In genomic region chr14:28772613-28773012, GRCh38 we compare ENCODE assay signal across 28 cellular contexts. TPM values are rescaled to one million over a fixed set of nuclear protein-coding genes. Genes with fewer than 3 reads are reported as not detected.
DNase-seq lines count a peak whose midpoint lies in the region; ATAC-seq, FAIRE-seq and TF ChIP-seq lines count a peak whose summit lies in the region.
"Had no signal": no experiment of that assay in that cellular context is flagged by ENCODE, and none has a peak within 500 bp of the region (broad histone marks: within the 10 kb centered on the region; RNA-seq: fewer than 3 reads in every experiment).

No MANE protein-coding gene starts in this region.

- CTCF ChIA-PET in HepG2 (lab: Yijun Ruan, JAX; ENCODE audit: low intra/inter-chr PET ratio, low total read pairs), result no interaction called here

- H3K27me3 Mint-ChIP-seq in brain, result peaks cover 86% of the 10 kb centered on the region

- H3F3A ChIP-seq in GM23248 (ENCODE audit: insufficient read depth), result no peaks in the 10 kb centered on the region

- peak overlapping the region in 4 of 5 experiments; percentile 95 to 100 (median 98) for H3K27ac Mint-ChIP-seq in brain
- H3K27ac Mint-ChIP-seq: activated naive CD8-positive, alpha-beta T cell treated with anti-CD3 and anti-CD28 coated beads for 36 hours; CD4-positive, alpha-beta memory T cell had no signal

- H3K36me3 ChIP-seq in HepG2 (replicated peaks in 1 of 2; ENCODE audit: control insufficient read depth in 1 of 2, insufficient read depth in 2 of 2, low read length in 2 of 2) (no peaks in the 10 kb centered on the region), right lobe of liver (no peaks in the 10 kb centered on the region), GM23248 (ENCODE audit: low read depth) (no peaks in the 10 kb centered on the region)
- H3K36me3 ChIP-seq: heart right ventricle, Peyer's patch, sigmoid colon had no signal

- ATAC-seq in HepG2, result peak; percentile 15; the same call in 1 of the 3 replicates
- no peak for ATAC-seq in right lobe of liver
- ATAC-seq in GM19455 (IDR thresholded peaks at IDR 0.05; ENCODE audit: unreplicated experiment), result no peak
- ATAC-seq: activated T-cell treated with anti-CD3 and anti-CD28 coated beads, Interleukin-2, amount 50 U/mL, for 4 hours; HCT116; heart right ventricle had no signal

- TF ChIP-seq EP300 in HepG2 (IDR thresholded peaks at IDR 0.05; ENCODE audit: low read depth in 2 of 2, low read length in 2 of 2) (no peak), HepG2 (CRISPR knock-in tag; IDR thresholded peaks at IDR 0.05; ENCODE audit: borderline replicate concordance) (no peak)

- BruUV-seq in HepG2 (replicated peaks; lab: Mats Ljungman, UMichigan), result no TSS peak

- peak overlapping the region in 4 of 5 experiments; percentile 85 to 98 (median 91) for H3K4me3 Mint-ChIP-seq in brain
- H3K4me3 Mint-ChIP-seq: activated naive CD8-positive, alpha-beta T cell treated with anti-CD3 and anti-CD28 coated beads for 36 hours; activated T-cell treated with anti-CD3 and anti-CD28 coated beads, Interleukin-2, amount 50 U/mL, for 4 hours; CD4-positive, alpha-beta memory T cell had no signal

- peaks cover 9% of the 10 kb centered on the region for H3K9me3 ChIP-seq in HepG2 (ENCODE audit: low read length)
- no peaks in the 10 kb centered on the region for H3K9me3 ChIP-seq in right lobe of liver
- no peaks in the 10 kb centered on the region for H3K9me3 ChIP-seq in GM23248 (ENCODE audit: low read depth)
- H3K9me3 ChIP-seq: SK-N-SH had no signal

- H3K4me1 ChIP-seq in HepG2 (ENCODE audit: insufficient read depth, low read length) (no peaks in the 10 kb centered on the region), right lobe of liver (no peaks in the 10 kb centered on the region), GM23248 (ENCODE audit: insufficient read depth) (no peaks in the 10 kb centered on the region)
- H3K4me1 ChIP-seq: heart right ventricle, Peyer's patch had no signal

- H3K4me2 ChIP-seq in HepG2 (ENCODE audit: low read depth, low read length) (no peak overlapping the region), GM23248 (ENCODE audit: unreplicated experiment) (no peak overlapping the region)
- H3K4me2 ChIP-seq: SK-N-SH had no signal

- POLR2A ChIA-PET in HepG2 (lab: Yijun Ruan, JAX), result no interaction called here

- peaks cover 3 to 41% (median 6%) of the 10 kb centered on the region in 5 experiments for H3K9me3 Mint-ChIP-seq in brain

- H3K36me3 Mint-ChIP-seq in brain, result peaks cover 75% of the 10 kb centered on the region

- intact Hi-C loops in HepG2 (cut with micrococcal nuclease; ENCODE audit: unreplicated experiment) (no loop called here), right lobe of liver (cut with DNase I) (no loop called here)

- no peak for TF ChIP-seq RAD21 in HepG2 (CRISPR knock-in tag; IDR thresholded peaks at IDR 0.05)

- no peak for TF ChIP-seq POLR2A in HepG2 (IDR thresholded peaks at IDR 0.05; ENCODE audit: insufficient read depth in 1 of 2, low read depth in 2 of 2, low read length in 2 of 2)
- TF ChIP-seq POLR2A in right lobe of liver (IDR thresholded peaks at IDR 0.05), result no peak

- DNase-seq in HepG2 (ENCODE audit: low spot score) (no peak), right lobe of liver (no peak), NCI-H446 (lab: John Stamatoyannopoulos, UW) (peak; percentile 88 to 89), A172 (ENCODE audit: low spot score) (no peak), GM23248 (no peak)
- DNase-seq: activated CD4-positive, alpha-beta T cell treated with anti-CD3 and anti-CD28 coated beads, Interleukin-2, amount 50 U/mL, for 4 hours; activated naive CD8-positive, alpha-beta T cell treated with anti-CD3 and anti-CD28 coated beads for 36 hours; activated T-cell treated with anti-CD3 and anti-CD28 coated beads, Interleukin-2, amount 50 U/mL, for 4 hours; CD4-positive, alpha-beta memory T cell; effector memory CD4-positive, alpha-beta T cell; EL; heart right ventricle; islet precursor cell; midbrain; NCI-H526; Peyer's patch; sigmoid colon; SK-N-SH; stimulated activated CD4-positive, alpha-beta T cell treated with anti-CD3 and anti-CD28 coated beads, Interleukin-4, amount 100 ng/mL, for 1 hour; substantia nigra had no signal

- H3K9me2 ChIP-seq in GM23248 (ENCODE audit: insufficient read depth), result no peaks in the 10 kb centered on the region

- no peak overlapping the region for H2AFZ ChIP-seq in HepG2 (ENCODE audit: low read length)
- no peak overlapping the region for H2AFZ ChIP-seq in GM23248

- H4K20me1 ChIP-seq in HepG2 (ENCODE audit: insufficient read depth, low read length) (no peaks in the 10 kb centered on the region), GM23248 (ENCODE audit: insufficient read depth) (no peaks in the 10 kb centered on the region)

- in situ Hi-C loops in HepG2 (cut with HindIII; ENCODE audit: extremely low pct_ligation_motif_present, low pct_unique_long_range_greater_than_20kb), result no loop called here
- in situ Hi-C loops in GM23248 (cut with MboI), result loop anchor here (10.0 to 25.0 kb wide), 2 partner anchors 742 to 1240 kb away; no protein-coding TSS in a partner anchor

- H3K4me1 Mint-ChIP-seq in brain, result peaks cover 12% of the 10 kb centered on the region
- H3K4me1 Mint-ChIP-seq: activated naive CD8-positive, alpha-beta T cell treated with anti-CD3 and anti-CD28 coated beads for 36 hours had no signal

- H3K9ac ChIP-seq in HepG2 (ENCODE audit: insufficient read depth, low read depth, low read length) (no peak overlapping the region), GM23248 (no peak overlapping the region)
- H3K9ac ChIP-seq: SK-N-SH had no signal

- no peak for FAIRE-seq in HepG2 (lab: Jason Lieb, UNC)
- FAIRE-seq: TTC549 had no signal

- TF ChIP-seq CTCF in HepG2 (CRISPR knock-in tag; IDR thresholded peaks at IDR 0.05), result no peak
- TF ChIP-seq CTCF in right lobe of liver (IDR thresholded peaks at IDR 0.05), result no peak
- TF ChIP-seq CTCF in brain (conservative IDR thresholded peaks at IDR 0.05), result no peak

- H3K79me2 ChIP-seq in HepG2 (ENCODE audit: insufficient read depth, low read length) (no peaks in the 10 kb centered on the region), GM23248 (ENCODE audit: insufficient read depth) (no peaks in the 10 kb centered on the region)

- H3K27ac ChIP-seq in HepG2 (ENCODE audit: extremely low read length, insufficient read depth, low read length), result no peak overlapping the region
- H3K27ac ChIP-seq in right lobe of liver, result no peak overlapping the region
- peak overlapping the region; percentile 80 for H3K27ac ChIP-seq in temporal lobe (ENCODE audit: low read depth, low read length)
- no peak overlapping the region for H3K27ac ChIP-seq in GM23248
- H3K27ac ChIP-seq: heart right ventricle, Peyer's patch, sigmoid colon had no signal

- 16% methylated on average over 3 of the region's 3 CpGs for WGBS in HepG2 (ENCODE audit: low lambda C conversion rate)
- 3% methylated on average over 3 of the region's 3 CpGs for WGBS in right lobe of liver (ENCODE audit: insufficient coverage, low coverage, low lambda C conversion rate, missing lambda C conversion rate)
- WGBS in GM23248 (ENCODE audit: low coverage in 1 of 2, low lambda C conversion rate in 2 of 2, missing lambda C conversion rate in 2 of 2), 2 experiments, result 2 to 4% methylated on average over 3 of the region's 3 CpGs

- H3K27me3 ChIP-seq in HepG2 (ENCODE audit: control insufficient read depth in 1 of 2, insufficient read depth in 2 of 2, low read length in 2 of 2) (peaks cover 0 to 20% of the 10 kb centered on the region in 2 experiments; a peak in 2 of 5 replicates), right lobe of liver (peaks cover 3 to 45% of the 10 kb centered on the region in 2 donors), GM23248 (replicated peaks; ENCODE audit: insufficient read depth) (peaks cover 99% of the 10 kb centered on the region)

- H3K4me3 ChIP-seq in HepG2 (replicated peaks in 1 of 3; ENCODE audit: insufficient read depth in 1 of 3, low read depth in 2 of 3, low read length in 3 of 3) (no peak overlapping the region), right lobe of liver (no peak overlapping the region), GM23248 (no peak overlapping the region)
- H3K4me3 ChIP-seq: heart right ventricle, Peyer's patch, sigmoid colon had no signal

TF ChIP-seq in HepG2, 621 proteins besides CTCF, POLR2A, EP300 and RAD21 (continues in another document):
- TF ChIP-seq AGO2 (optimal IDR thresholded peaks at IDR 0.05; ENCODE audit: low read depth, low read length) (no peak), ZNF501 (CRISPR knock-in tag; IDR thresholded peaks at IDR 0.05) (no peak)

RNA-seq across cellular contexts. Expression of gene FOXG1, which starts 6.0 kb away (rescaled TPM):
- total RNA-seq in HepG2 (2016; rRNA removed; fragmentation: Illumina TruSeq; extraction: Trizol) (not detected in 2 replicates), right lobe of liver (not detected), temporal lobe (54.8 TPM)
- total RNA-seq in HepG2 (2016; cell fraction: cytosol; rRNA removed; fragmentation: Illumina TruSeq; extraction: Trizol; ENCODE audit: low read depth), result not detected in 2 replicates
- total RNA-seq in HepG2 (2016; cell fraction: insoluble cytoplasmic fraction; rRNA removed; fragmentation: Illumina TruSeq; extraction: Trizol), result not detected in 2 replicates
- total RNA-seq in HepG2 (2016; cell fraction: membrane; rRNA removed; fragmentation: Illumina TruSeq; extraction: Trizol), result not detected in 2 replicates
- total RNA-seq in HepG2 (2016; cell fraction: nucleus; rRNA removed; fragmentation: Illumina TruSeq; extraction: Trizol), result not detected in 2 replicates
- polyA plus RNA-seq in HepG2 (2011; rRNA removed) (not detected in 2 replicates), brain (ENCODE audit: insufficient read depth, low read depth, low replicate concordance) (28.3 TPM), GM23248 (2016; fragmentation: Nextera tagmentation; extraction: Ambion mirVana) (0.04 TPM in 1 of 2 replicates, not detected in the other)
- not detected in 2 replicates for polyA plus RNA-seq in HepG2 (2011; cell fraction: cytosol; rRNA removed)
- not detected in 2 replicates for polyA plus RNA-seq in HepG2 (2011; cell fraction: nucleus; rRNA removed)
- not detected in 2 replicates for polyA plus RNA-seq in HepG2 (2012)
- not detected in 2 replicates for polyA plus RNA-seq in HepG2 (2016; cell fraction: cytosol; fragmentation: Illumina TruSeq; extraction: Trizol; ENCODE audit: low read depth)
- not detected in 2 replicates for polyA plus RNA-seq in HepG2 (2016; cell fraction: insoluble cytoplasmic fraction; fragmentation: Illumina TruSeq; extraction: Trizol; ENCODE audit: low read depth)
- not detected in 2 replicates for polyA plus RNA-seq in HepG2 (2016; cell fraction: membrane; fragmentation: Illumina TruSeq; extraction: Trizol; ENCODE audit: low read depth)
- not detected in 2 replicates for polyA plus RNA-seq in HepG2 (2016; cell fraction: nucleus; fragmentation: Illumina TruSeq; extraction: Trizol; ENCODE audit: insufficient read depth, low read depth)
- polyA minus RNA-seq in HepG2 (2011; rRNA and poly(A)+ RNA removed; ENCODE audit: low replicate concordance), result not detected in 2 replicates
- not detected in 2 replicates for polyA minus RNA-seq in HepG2 (2011; cell fraction: cytosol; rRNA and poly(A)+ RNA removed)
- not detected in 2 replicates for polyA minus RNA-seq in HepG2 (2011; cell fraction: nucleus; rRNA and poly(A)+ RNA removed)
- 0.29 and 0.57 TPM in 2 replicates for total RNA-seq in A172 (2014; rRNA removed; shearing (Covaris generic))
- not detected in 2 replicates for total RNA-seq in GM23248 (2014; rRNA removed; shearing (Covaris generic))
- total RNA-seq: activated naive CD8-positive, alpha-beta T cell treated with anti-CD3 and anti-CD28 coated beads for 36 hours; activated T-cell treated with anti-CD3 and anti-CD28 coated beads, Interleukin-2, amount 50 U/mL, for 4 hours; cardiac septum; CD4-positive, alpha-beta memory T cell; fibroblast of lung; heart right ventricle; Peyer's patch; sigmoid colon had no signal
- polyA plus RNA-seq: AG04450; CD4-positive, alpha-beta memory T cell; fibroblast of lung; heart right ventricle; SK-N-SH had no signal

Comparison
In these comparisons a context has a peak if more than half of its experiments do, and no peak if none do; other contexts are left out.
1. DNase-seq: peak in NCI-H446 (2 of 2); none in HepG2 (single experiment), right lobe of liver (0 of 3), A172 (single experiment) and GM23248 (single experiment).
2. RNA of gene FOXG1, which starts 6.0 kb away (total RNA-seq): 54.8 TPM in temporal lobe (single experiment); 0.29 to 0.57 TPM in A172, not detected in HepG2, not detected in right lobe of liver and not detected in GM23248; every median in the first group is over 10 times any median in the second.